In the genomic region with DNA sequence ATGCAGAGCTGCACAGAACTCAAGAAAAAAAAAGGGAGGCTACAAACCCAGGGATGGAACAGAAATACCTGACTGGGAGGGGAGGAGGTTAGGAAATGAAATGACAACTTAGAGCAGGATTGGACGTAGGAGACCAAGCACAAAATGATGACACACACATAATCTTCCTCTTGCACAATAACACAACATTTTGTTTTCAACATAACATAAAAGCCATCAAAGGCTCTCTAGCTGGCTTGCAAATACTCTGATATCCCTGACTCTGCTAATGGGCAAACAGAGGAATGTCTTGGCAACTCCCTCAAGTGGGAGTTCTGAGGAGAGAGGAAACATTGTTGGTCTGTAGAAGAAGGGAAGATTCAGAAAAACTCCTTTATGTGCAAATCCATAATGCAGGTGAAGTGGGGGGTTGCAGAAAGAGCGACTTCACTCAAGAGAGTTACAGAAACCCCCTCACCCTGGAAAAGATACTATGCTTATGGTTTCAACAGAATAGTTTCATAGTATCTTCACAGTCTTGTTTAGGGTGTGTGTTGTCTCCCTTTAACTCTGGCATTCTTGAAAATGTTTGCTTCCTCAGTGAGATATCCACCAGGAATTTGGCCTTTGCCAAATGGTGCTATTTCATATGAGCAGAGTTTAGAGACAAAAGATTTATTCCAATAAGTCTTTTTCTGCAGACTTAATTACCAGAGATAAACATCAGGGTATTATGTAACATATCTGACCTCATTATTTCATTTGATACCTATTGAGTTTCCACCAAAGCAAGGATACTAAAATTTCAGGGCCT, we compare ENCODE assay signal across 12 cellular contexts. TPM values are rescaled to one million over a fixed set of nuclear protein-coding genes. Genes with fewer than 3 reads are reported as not detected.
DNase-seq lines count a peak whose midpoint lies in the region; TF ChIP-seq lines count a peak whose summit lies in the region.
"Had no signal": no experiment of that assay in that cellular context is flagged by ENCODE, and none has a peak within 500 bp of the region (broad histone marks: within the 10 kb centered on the region; RNA-seq: fewer than 3 reads in every experiment).

No MANE protein-coding gene starts in this region.

- intact Hi-C loops in head of caudate nucleus (cut with DNase I), result no loop called here
- intact Hi-C loops in spleen (cut with DNase I; ENCODE audit: low total_unique reads), result no loop called here

- 62 to 85% (median 73%) methylated on average over 2 of the region's 2 CpGs for WGBS in spleen, 5 donors
- no CpG with 5 or more reads among the region's 2 CpGs for WGBS in mesendoderm (ENCODE audit: extremely low coverage, insufficient coverage, low lambda C conversion rate)

- H3K9me3 ChIP-seq in adipocyte (ENCODE audit: control insufficient read depth, low read length) (no peaks in the 10 kb centered on the region), skeletal muscle satellite cell (replicated peaks; ENCODE audit: low read length) (no peaks in the 10 kb centered on the region), spleen (no peaks in the 10 kb centered on the region)

- no peak overlapping the region for H3K23ac ChIP-seq in mesendoderm (ENCODE audit: low read length)

- H3K9ac ChIP-seq in adipocyte (ENCODE audit: low read length), result peak overlapping the region; percentile 73
- peak overlapping the region; percentile 51 for H3K9ac ChIP-seq in skeletal muscle satellite cell (ENCODE audit: low read depth, low read length)
- H3K9ac ChIP-seq in mesendoderm (ENCODE audit: low read length), result no peak overlapping the region

- H3K56ac ChIP-seq in mesendoderm (ENCODE audit: low read length), result no peak overlapping the region

- DNase-seq in GM04503 (ENCODE audit: low read depth), result peak; percentile 84
- DNase-seq in adipocyte (ENCODE audit: low read depth), result peak; percentile 75
- DNase-seq in fibroblast of villous mesenchyme (ENCODE audit: low read depth), result peak; percentile 91
- no peak for DNase-seq in head of caudate nucleus
- DNase-seq in spleen, result no peak
- no peak for DNase-seq in mesendoderm
- DNase-seq: activated B cell treated with CpG ODN at 0.5 μM for 24 hours; activated T-cell treated with anti-CD3 and anti-CD28 coated beads, Interleukin-2, amount 50 U/mL, for 4 hours; cerebellar nuclear complex; MM.1S; NCI-H524 had no signal

- no peak overlapping the region for H2BK5ac ChIP-seq in mesendoderm (ENCODE audit: low read length)

- H4K8ac ChIP-seq in mesendoderm (ENCODE audit: low read depth, low read length), result no peak overlapping the region

- H2BK120ac ChIP-seq in mesendoderm (ENCODE audit: low read depth, low read length), result no peak overlapping the region

- TF ChIP-seq CTCF in fibroblast of villous mesenchyme (IDR thresholded peaks at IDR 0.05; ENCODE audit: insufficient read depth, low read depth, low read length) (no peak), spleen (IDR thresholded peaks at IDR 0.05 in 8 of 11, conservative IDR thresholded peaks at IDR 0.05 in 3 of 11) (no peak)

- no peak for TF ChIP-seq POLR2A in spleen (IDR thresholded peaks at IDR 0.05)

- H2AK5ac ChIP-seq in mesendoderm (ENCODE audit: low read length), result no peak overlapping the region

- no peak overlapping the region for H2BK15ac ChIP-seq in mesendoderm (replicated peaks; ENCODE audit: low read depth)

- peaks cover 13% of the 10 kb centered on the region for H3K36me3 ChIP-seq in adipocyte (ENCODE audit: control insufficient read depth, insufficient read depth, low read length, severe bottlenecking)
- peaks cover 3% of the 10 kb centered on the region for H3K36me3 ChIP-seq in skeletal muscle satellite cell (ENCODE audit: insufficient read depth, low read length)
- H3K36me3 ChIP-seq in spleen, result peaks cover 0 to 78% (median 11%) of the 10 kb centered on the region in 6 donors
- H3K36me3 ChIP-seq in mesendoderm (ENCODE audit: control insufficient read depth, insufficient read depth, low read length), result no peaks in the 10 kb centered on the region

- H3K4ac ChIP-seq in mesendoderm (ENCODE audit: low read depth, low read length), result no peak overlapping the region

- H3K27ac ChIP-seq in spleen, result peak overlapping the region in 3 of 8 donors; percentile 27 to 39 (median 29)
- no peak overlapping the region for H3K27ac ChIP-seq in mesendoderm (ENCODE audit: low read depth, low read length)

- H3K18ac ChIP-seq in mesendoderm (ENCODE audit: low read length), result no peak overlapping the region

- H4K5ac ChIP-seq in mesendoderm (ENCODE audit: low read length), result no peak overlapping the region

- no peaks in the 10 kb centered on the region for H3K79me2 ChIP-seq in mesendoderm (ENCODE audit: control insufficient read depth, insufficient read depth, low read length)

- H3K4me1 ChIP-seq in adipocyte (ENCODE audit: control insufficient read depth, insufficient read depth, low read length) (peaks cover 63% of the 10 kb centered on the region), skeletal muscle satellite cell (ENCODE audit: control insufficient read depth, insufficient read depth, low read length) (peaks cover 69% of the 10 kb centered on the region), spleen (peaks cover 0 to 29% (median 8%) of the 10 kb centered on the region in 6 donors), mesendoderm (ENCODE audit: control insufficient read depth, low read depth, low read length) (peaks cover 3% of the 10 kb centered on the region)

- no peaks in the 10 kb centered on the region for H3K27me3 ChIP-seq in adipocyte (replicated peaks; ENCODE audit: control insufficient read depth, insufficient read depth, low read length)
- no peaks in the 10 kb centered on the region for H3K27me3 ChIP-seq in skeletal muscle satellite cell (ENCODE audit: control insufficient read depth, insufficient read depth, low read length)
- no peaks in the 10 kb centered on the region for H3K27me3 ChIP-seq in spleen (replicated peaks in 1 of 7)
- no peaks in the 10 kb centered on the region for H3K27me3 ChIP-seq in mesendoderm (ENCODE audit: insufficient read depth, low read length, poor library complexity)

- H3K4me2 ChIP-seq in skeletal muscle satellite cell (ENCODE audit: low read length), result peak overlapping the region; percentile 65
- no peak overlapping the region for H3K4me2 ChIP-seq in mesendoderm (ENCODE audit: low read length)

- peak overlapping the region; percentile 47 for H3K4me3 ChIP-seq in adipocyte (ENCODE audit: low read length)
- no peak overlapping the region for H3K4me3 ChIP-seq in fibroblast of villous mesenchyme (ENCODE audit: low read depth, low read length)
- H3K4me3 ChIP-seq in skeletal muscle satellite cell (ENCODE audit: low read length), result peak overlapping the region; percentile 12
- H3K4me3 ChIP-seq in spleen, result no peak overlapping the region
- no peak overlapping the region for H3K4me3 ChIP-seq in mesendoderm (ENCODE audit: low read length)

- H3K79me1 ChIP-seq in mesendoderm (ENCODE audit: low read length), result no peaks in the 10 kb centered on the region

RNA-seq across cellular contexts. Expression of a gene that starts 43.8 kb away (rescaled TPM):
- total RNA-seq in fibroblast of villous mesenchyme, result 210 and 339 TPM in 2 replicates
- total RNA-seq in skeletal muscle satellite cell (2012; rRNA removed), result 59.3 and 119 TPM in 2 replicates
- 10 to 100 TPM in 1 of 7 donors, 1 to 10 TPM in 6; 4.3 to 10.7 (median 6.3) TPM for total RNA-seq in spleen
- polyA plus RNA-seq in spleen, result 1 to 10 TPM; 3.4 to 6.7 (median 4.2) TPM
- polyA plus RNA-seq in mesendoderm (2013, experiment 1 of 2), result 0.13 TPM
- 0.13 TPM for polyA plus RNA-seq in mesendoderm (2013, experiment 2 of 2)

RNA-seq across cellular contexts. Expression of a gene that starts 57.1 kb away (rescaled TPM):
- total RNA-seq in fibroblast of villous mesenchyme (39.0 and 44.5 TPM in 2 replicates), spleen (10 to 100 TPM; 27.3 to 54.7 (median 41.7) TPM)
- total RNA-seq in skeletal muscle satellite cell (2012; rRNA removed), result 21.2 and 22.1 TPM in 2 replicates
- polyA plus RNA-seq in spleen, result 1 to 10 TPM; 5.9 to 9.8 (median 8.2) TPM
- 17.4 TPM for polyA plus RNA-seq in mesendoderm (2013, experiment 1 of 2)
- polyA plus RNA-seq in mesendoderm (2013, experiment 2 of 2), result 18.3 TPM

RNA-seq across cellular contexts. Expression of a gene that starts 57.2 kb away (rescaled TPM):
- total RNA-seq in fibroblast of villous mesenchyme, result 22.5 and 24.2 TPM in 2 replicates
- 37.4 and 41.3 TPM in 2 replicates for total RNA-seq in skeletal muscle satellite cell (2012; rRNA removed)
- total RNA-seq in spleen, result 10 to 100 TPM; 25.5 to 42.2 (median 37.5) TPM
- polyA plus RNA-seq in spleen, result 10 to 100 TPM in 2 of 3 donors, 1 to 10 TPM in 1; 6.9 to 16.7 (median 11.8) TPM
- polyA plus RNA-seq in mesendoderm (2013, experiment 1 of 2), result 84.5 TPM
- polyA plus RNA-seq in mesendoderm (2013, experiment 2 of 2), result 83.5 TPM

Comparison
In these comparisons a context has a peak if more than half of its experiments do, and no peak if none do; other contexts are left out.
1. DNase-seq: peak in GM04503 (single experiment), adipocyte (single experiment) and fibroblast of villous mesenchyme (single experiment); none in head of caudate nucleus (0 of 42), spleen (single experiment) and mesendoderm (single experiment).
2. H3K4me3 ChIP-seq: peak in adipocyte (single experiment) and skeletal muscle satellite cell (single experiment); none in fibroblast of villous mesenchyme (single experiment), spleen (0 of 8) and mesendoderm (single experiment).
3. RNA of a gene that starts 43.8 kb away (total RNA-seq): 210 to 339 TPM in fibroblast of villous mesenchyme; 4.3 to 10.7 TPM in spleen; every median in the first group is over 10 times any median in the second.